15 cellular contexts compared by ENCODE assay signal in genomic region chr1:214318356-214318755, GRCh38. TPM values are rescaled to one million over a fixed set of nuclear protein-coding genes. Genes with fewer than 3 reads are reported as not detected.
DNase-seq lines count a peak whose midpoint lies in the region; ATAC-seq, FAIRE-seq and TF ChIP-seq lines count a peak whose summit lies in the region.
"Had no signal": no experiment of that assay in that cellular context is flagged by ENCODE, and none has a peak within 500 bp of the region (broad histone marks: within the 10 kb centered on the region; RNA-seq: fewer than 3 reads in every experiment).

No MANE protein-coding gene starts in this region.

- SMC1A ChIA-PET in GM12878 (lab: Charles Lee; ENCODE audit: uncharacterized antibody, unreplicated experiment): interaction anchor here (0.8 to 3.9 kb wide), 9 partner anchors 9 to 262 kb away, joined by 3 to 31 read pairs (median 4); no protein-coding TSS in a partner anchor

- POLR2A ChIA-PET in GM12878 (lab: Charles Lee): no interaction called here

- ATAC-seq in HG02798 (IDR thresholded peaks at IDR 0.05; ENCODE audit: poor library complexity, unreplicated experiment): peak; percentile 66
- ATAC-seq in GM12878: peak; percentile 16; the same call in 2 of the 3 replicates

- TF ChIP-seq CTCF in GM12878 (IDR thresholded peaks at IDR 0.05 in 2 of 3, conservative IDR thresholded peaks at IDR 0.05 in 1 of 3; ENCODE audit: control insufficient read depth in 2 of 3, extremely low read depth in 1 of 3, insufficient read depth in 1 of 3, low read depth in 3 of 3, low read length in 3 of 3) (no peak), nephron (IDR thresholded peaks at IDR 0.05; ENCODE audit: unreplicated experiment in 3 of 3) (no peak), ovary (IDR thresholded peaks at IDR 0.05) (no peak)

- RAD21 ChIA-PET in GM12878 (lab: Charles Lee; ENCODE audit: unreplicated experiment): interaction anchor here (1.0 to 3.2 kb wide), 6 partner anchors 10 to 60 kb away, joined by 3 to 17 read pairs (median 5); partner anchors contain the start of gene SMYD2

- no peaks in the 10 kb centered on the region for H3K27me3 Mint-ChIP-seq in nephron (ENCODE audit: low read depth)
- H3K27me3 Mint-ChIP-seq: activated naive CD4-positive, alpha-beta T cell treated with anti-CD3 and anti-CD28 coated beads, Interleukin-2, amount 50 U/mL, for 24 hours had no signal

- DNase-seq in ELR (ENCODE audit: low read depth) (peak; percentile 26), GM12878 (ENCODE audit: low read depth, low spot score) (no peak), ovary (no peak), ACHN (no peak), DMS79 (lab: John Stamatoyannopoulos, UW) (no peak), GDM1 (lab: John Stamatoyannopoulos, UW) (no peak)
- DNase-seq: activated CD8-positive, alpha-beta memory T cell treated with anti-CD3 and anti-CD28 coated beads, Interleukin-2, amount 50 U/mL, for 48 hours; erythroblast; midbrain; NCI-H1105 treated with DMSO at 0.1 percent for 48 hours; stimulated activated CD4-positive, alpha-beta T cell treated with anti-CD3 and anti-CD28 coated beads, Interleukin-2, amount 100 ng/mL, for 48 hours had no signal

- peak overlapping the region; percentile 6; the same call in 1 of the 2 replicates for H3K4me3 ChIP-seq in GM12878
- H3K4me3 ChIP-seq in ovary: no peak overlapping the region

- H3K27ac ChIP-seq in GM12878 (ENCODE audit: control insufficient read depth, insufficient read depth): no peak overlapping the region; the same call in 1 of the 2 replicates
- H3K27ac ChIP-seq in ovary: no peak overlapping the region

- no peak overlapping the region; the same call in 1 of the 2 replicates for H2AFZ ChIP-seq in GM12878 (ENCODE audit: control insufficient read depth, low read depth, low read length)

- peaks cover 3% of the 10 kb centered on the region in 2 experiments; a peak in 2 of 4 replicates for H3K36me3 ChIP-seq in GM12878 (ENCODE audit: control insufficient read depth in 2 of 2, insufficient read depth in 2 of 2, low read length in 1 of 2)
- H3K36me3 ChIP-seq in ovary: no peaks in the 10 kb centered on the region

- H3K9me3 Mint-ChIP-seq in nephron: no peaks in the 10 kb centered on the region
- H3K9me3 Mint-ChIP-seq: activated naive CD4-positive, alpha-beta T cell treated with anti-CD3 and anti-CD28 coated beads, Interleukin-2, amount 50 U/mL, for 24 hours had no signal

- in situ Hi-C loops in GM12878 (cut with MboI): no loop called here
- in situ Hi-C loops in ACHN (cut with HindIII; ENCODE audit: low pct_ligation_motif_present, low pct_unique_long_range_greater_than_20kb, low sequenced_read_pairs): no loop called here

- H3K9me3 ChIP-seq in GM12878 (replicated peaks; ENCODE audit: control insufficient read depth, insufficient read depth, low read length) (no peaks in the 10 kb centered on the region), ovary (no peaks in the 10 kb centered on the region)

- peak overlapping the region in 2 of 3 experiments; percentile 39 to 50 for H3K27ac Mint-ChIP-seq in nephron
- H3K27ac Mint-ChIP-seq: activated naive CD4-positive, alpha-beta T cell treated with anti-CD3 and anti-CD28 coated beads, Interleukin-2, amount 50 U/mL, for 24 hours had no signal

- no peak for TF ChIP-seq RAD21 in GM12878 (IDR thresholded peaks at IDR 0.05; ENCODE audit: insufficient read depth, low read depth, low read length)

- no TSS peak for BruUV-seq in GM12878 (replicated peaks; lab: Mats Ljungman, UMichigan)

- FAIRE-seq in GM12878 (lab: Jason Lieb, UNC): no peak
- FAIRE-seq: colon had no signal

- peak overlapping the region; percentile 23; the same call in 1 of the 2 replicates for H3K4me2 ChIP-seq in GM12878 (ENCODE audit: control insufficient read depth, insufficient read depth)

- TF ChIP-seq EP300 in GM12878 (IDR thresholded peaks at IDR 0.05; ENCODE audit: borderline replicate concordance in 1 of 2, control insufficient read depth in 1 of 2, low read depth in 2 of 2, low read length in 2 of 2) (no peak), ovary (IDR thresholded peaks at IDR 0.05) (no peak)

- intact Hi-C loops in GM12878 (cut with micrococcal nuclease; ENCODE audit: unreplicated experiment): no loop called here
- intact Hi-C loops in ovary (cut with DNase I): no loop called here

- CTCF ChIA-PET in GM12878 (lab: Yijun Ruan, JAX): interaction anchor here (0.6 to 9.2 kb wide), 7 partner anchors 12 to 678 kb away, joined by 3 to 132 read pairs (median 3); no protein-coding TSS in a partner anchor

- no peaks in the 10 kb centered on the region for H3K79me2 ChIP-seq in GM12878 (ENCODE audit: control insufficient read depth, insufficient read depth, low read length)

- H4K20me1 ChIP-seq in GM12878 (ENCODE audit: control insufficient read depth, insufficient read depth): no peaks in the 10 kb centered on the region

- H3K4me1 ChIP-seq in GM12878 (ENCODE audit: control insufficient read depth, insufficient read depth, low read length): peaks cover 9% of the 10 kb centered on the region
- peaks cover 2% of the 10 kb centered on the region for H3K4me1 ChIP-seq in ovary (ENCODE audit: insufficient read depth)

- WGBS in GM12878 (ENCODE audit: insufficient coverage, insufficient replicate concordance, low lambda C conversion rate, missing lambda C conversion rate): 18% methylated on average over 6 of the region's 6 CpGs
- WGBS in ovary, 3 donors: 43 to 64% (median 61%) methylated on average over 6 of the region's 6 CpGs

- H3K27me3 ChIP-seq in GM12878 (replicated peaks in 1 of 2; ENCODE audit: control insufficient read depth in 2 of 2, insufficient read depth in 2 of 2, low read length in 1 of 2) (no peaks in the 10 kb centered on the region), ovary (no peaks in the 10 kb centered on the region)

- TF ChIP-seq POLR2A in GM12878 (IDR thresholded peaks at IDR 0.05; ENCODE audit: low read depth, low read length): no peak
- no peak for TF ChIP-seq POLR2A in ovary (IDR thresholded peaks at IDR 0.05)

- H3K4me1 Mint-ChIP-seq in nephron: peaks cover 13% of the 10 kb centered on the region
- H3K4me1 Mint-ChIP-seq: activated naive CD4-positive, alpha-beta T cell treated with anti-CD3 and anti-CD28 coated beads, Interleukin-2, amount 50 U/mL, for 24 hours had no signal

- H3K4me3 Mint-ChIP-seq in nephron: peak overlapping the region; percentile 6 to 83 (median 79)
- H3K4me3 Mint-ChIP-seq: activated naive CD4-positive, alpha-beta T cell treated with anti-CD3 and anti-CD28 coated beads, Interleukin-2, amount 50 U/mL, for 24 hours had no signal

- H3K36me3 Mint-ChIP-seq in nephron (ENCODE audit: low read depth): peaks cover 37% of the 10 kb centered on the region

- H3K9ac ChIP-seq in GM12878 (ENCODE audit: control insufficient read depth, insufficient read depth, low read length): no peak overlapping the region

TF ChIP-seq in GM12878, 131 proteins besides CTCF, POLR2A, EP300 and RAD21 (continues in another document):
- TF ChIP-seq JUNB (IDR thresholded peaks at IDR 0.05) (peak; percentile 79), RUNX3 (IDR thresholded peaks at IDR 0.05; ENCODE audit: low read length) (peak; percentile 78), MYB (IDR thresholded peaks at IDR 0.05; ENCODE audit: borderline replicate concordance, low read depth, low read length) (no peak), ZNF274 (IDR thresholded peaks at IDR 0.05; ENCODE audit: insufficient read depth, insufficient read length) (no peak), ATF2 (IDR thresholded peaks at IDR 0.05; ENCODE audit: low read length) (no peak), TBL1XR1 (IDR thresholded peaks at IDR 0.05; ENCODE audit: low read depth, low read length) (no peak), HDAC6 (IDR thresholded peaks at IDR 0.05; ENCODE audit: unreplicated experiment) (no peak), EED (IDR thresholded peaks at IDR 0.05; ENCODE audit: low read depth) (peak; percentile 87), BCL11A (IDR thresholded peaks at IDR 0.05; ENCODE audit: low read depth, low read length) (peak; percentile 30; the same call in 1 of the 2 replicates), IKZF1 (conservative IDR thresholded peaks at IDR 0.05) (peak; percentile 42), GABPA (IDR thresholded peaks at IDR 0.05; ENCODE audit: low read depth) (no peak), CREM (IDR thresholded peaks at IDR 0.05; ENCODE audit: low read depth) (peak; percentile 72; the same call in 1 of the 2 replicates)

RNA-seq across cellular contexts. Expression of gene SMYD2, which starts 37.4 kb away (rescaled TPM):
- total RNA-seq in GM12878 (2013; cell fraction: nucleolus; rRNA removed): 29.8 and 32.3 TPM in 2 replicates
- total RNA-seq in GM12878 (2014; rRNA removed) (26.0 and 27.8 TPM in 2 replicates), GM12878 (2014; rRNA removed; fragmentation: Illumina TruSeq; extraction: Trizol) (26.1 and 26.9 TPM in 2 replicates), GM12878 (2021) (19.5 and 21.7 TPM in 2 replicates), ovary (10 to 100 TPM; 15.0 to 29.8 (median 17.2) TPM)
- 14.0 TPM for polyA plus RNA-seq in GM12878 (2011; ENCODE audit: low read depth)
- polyA plus RNA-seq in GM12878 (2011; rRNA removed) (55.7 and 78.1 TPM in 2 replicates), GM12878 (2014; fragmentation: Illumina TruSeq; extraction: Trizol) (30.1 and 33.8 TPM in 2 replicates), GM12878 (2014; fragmentation: Nextera tagmentation; extraction: Ambion mirVana) (10 to 100 TPM in 1 of 2 experiments, 1 to 10 TPM in 1; 8.3 to 17.0 TPM), GM12878 (2014; rRNA removed) (23.8 and 25.0 TPM in 2 replicates), GM12878 (2016; fragmentation: Nextera tagmentation; extraction: Ambion mirVana) (10 to 100 TPM; 34.5 to 36.1 TPM), ovary (10 to 100 TPM; 14.6 to 50.3 TPM)
- 31.5 and 32.3 TPM in 2 replicates for polyA plus RNA-seq in GM12878 (2011; cell fraction: cytosol; rRNA removed)
- polyA plus RNA-seq in GM12878 (2011; cell fraction: nucleus; rRNA removed): 48.8 and 56.5 TPM in 2 replicates
- 19.4 and 20.6 TPM in 2 replicates for polyA plus RNA-seq in GM12878 (2012)
- 25.4 and 32.8 TPM in 2 replicates for polyA minus RNA-seq in GM12878 (2011; rRNA and poly(A)+ RNA removed)
- 7.5 and 13.1 TPM in 2 replicates for polyA minus RNA-seq in GM12878 (2011; cell fraction: cytosol; rRNA and poly(A)+ RNA removed)
- 12.1 and 14.7 TPM in 2 replicates for polyA minus RNA-seq in GM12878 (2011; cell fraction: nucleus; rRNA and poly(A)+ RNA removed)
